In genomic region chr6:117917176-117917575, GRCh38 we compare ENCODE assay signal across 38 cellular contexts. TPM values are rescaled to one million over a fixed set of nuclear protein-coding genes. Genes with fewer than 3 reads are reported as not detected.
"Had no signal": no experiment of that assay in that cellular context is flagged by ENCODE, and none has a peak within 500 bp of the region (broad histone marks: within the 10 kb centered on the region; RNA-seq: fewer than 3 reads in every experiment).

No MANE protein-coding gene starts in this region.

- H3K36me3 ChIP-seq: MG63 had no signal

- H3K27ac ChIP-seq: KMS-11 had no signal

- DNase-seq: Karpas-422, Kasumi-1, KG1, MG63, MM.1S, MV-4-11, NCI-H1048, NCI-H1092, NCI-H1092 treated with DMSO at 0.1 percent for 48 hours, NCI-H1105, NCI-H1105 treated with DMSO at 0.1 percent for 48 hours, NCI-H1417, NCI-H1417 treated with DMSO at 0.1 percent for 48 hours, NCI-H1436, NCI-H1436 treated with DMSO at 0.1 percent for 48 hours, NCI-H146, NCI-H1694, NCI-H1694 treated with DMSO at 0.1 percent for 48 hours, NCI-H187, NCI-H187 treated with DMSO at 0.1 percent for 48 hours, NCI-H1930, NCI-H2029, NCI-H2029 treated with DMSO at 0.1 percent for 48 hours, NCI-H2081, NCI-H2081 treated with DMSO at 0.1 percent for 48 hours, NCI-H2107, NCI-H2171, NCI-H2171 treated with DMSO at 0.1 percent for 48 hours, NCI-H2227 treated with DMSO at 0.1 percent for 48 hours, NCI-H226, NCI-H345, NCI-H446, NCI-H446 treated with DMSO at 0.1 percent for 48 hours, NCI-H510A had no signal

- H3K4me2 ChIP-seq: KMS-11 had no signal

- H3K4me3 ChIP-seq: MG63 had no signal

- H3K9me3 ChIP-seq: MG63 had no signal

RNA-seq across cellular contexts. Expression of gene SLC35F1, which starts 10.1 kb away (rescaled TPM):
- total RNA-seq: LHCN-M2, MCF 10A, NCI-H460 had no signal
